In the genomic region with DNA sequence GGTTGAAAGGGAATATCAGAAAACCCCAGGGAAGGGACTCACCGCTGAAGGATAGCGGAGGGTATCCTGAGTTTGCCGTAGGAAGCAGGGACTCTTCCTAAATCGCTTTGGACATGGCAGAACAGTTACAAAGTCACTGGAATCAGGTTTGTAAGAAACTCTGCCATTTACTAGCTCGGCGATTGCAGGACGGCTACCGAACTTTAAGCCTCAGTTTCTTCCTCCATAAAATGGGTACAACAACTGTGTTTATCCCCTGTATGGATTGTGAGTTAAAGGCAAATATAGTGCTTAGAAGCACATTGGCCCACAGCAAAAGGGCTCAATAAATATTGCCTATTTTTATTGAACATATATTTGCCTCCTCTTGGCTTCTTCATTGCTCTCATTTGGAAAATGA, we compare ENCODE assay signal across 25 cellular contexts.
"Had no signal": no experiment of that assay in that cellular context is flagged by ENCODE, and none has a peak within 500 bp of the region (broad histone marks: within the 10 kb centered on the region; RNA-seq: fewer than 3 reads in every experiment).

No MANE protein-coding gene starts in this region.

- H2AFZ ChIP-seq: hepatocyte, parathyroid adenoma had no signal

- DNase-seq: cortex of kidney; effector CD4-positive, alpha-beta T cell; foreskin keratinocyte; kidney; mesenchymal stem cell; naive B cell; small intestine; stimulated activated CD4-positive, alpha-beta T cell treated with anti-CD3 and anti-CD28 coated beads, Interleukin-15, amount 100 ng/mL, for 24 hours; stimulated activated CD4-positive, alpha-beta T cell treated with anti-CD3 and anti-CD28 coated beads, Interleukin-2, amount 100 ng/mL, for 48 hours; stimulated activated naive B cell treated with anti-CD40 and anti-IgM and Interleukin-4, amounts not matched to agents 10 μg/mL and 1 μg/mL and 100 μg/mL, for 72 hours; stimulated activated naive CD8-positive, alpha-beta T cell treated with anti-CD3 and anti-CD28 coated beads, Interleukin-15, amount 100 ng/mL, for 72 hours had no signal

- H3K79me2 ChIP-seq: hepatocyte, parathyroid adenoma had no signal

- H3K9ac ChIP-seq: neural progenitor cell, parathyroid adenoma had no signal

- H3K36me3 ChIP-seq: esophagus muscularis mucosa, gastroesophageal sphincter, heart left ventricle, neural progenitor cell, right atrium auricular region, tibial nerve, upper lobe of left lung had no signal

- FAIRE-seq: kidney, small intestine, urothelium cell line had no signal

- H3K4me2 ChIP-seq: hepatocyte, neural progenitor cell had no signal

- ATAC-seq: foreskin keratinocyte; stimulated activated naive B cell treated with anti-CD40 and anti-IgM and Interleukin-4, amounts not matched to agents 10 μg/mL and 1 μg/mL and 100 μg/mL, for 72 hours; stimulated activated naive CD8-positive, alpha-beta T cell treated with anti-CD3 and anti-CD28 coated beads, Interleukin-15, amount 100 ng/mL, for 72 hours had no signal

- H3K4me3 ChIP-seq: dorsolateral prefrontal cortex, esophagus muscularis mucosa, gastroesophageal sphincter, heart left ventricle, hepatocyte, mucosa of descending colon, neural progenitor cell, right atrium auricular region, testis, tibial nerve, upper lobe of left lung had no signal

- H3K27me3 ChIP-seq: gastroesophageal sphincter, heart left ventricle, hepatocyte, neural progenitor cell, right atrium auricular region, testis, tibial nerve, upper lobe of left lung had no signal

- H3K27ac ChIP-seq: epithelial cell of prostate, foreskin keratinocyte, hepatocyte, neural progenitor cell, parathyroid adenoma, testis, tibial nerve had no signal

- H3K9me3 ChIP-seq: esophagus muscularis mucosa, gastroesophageal sphincter, heart left ventricle, mucosa of descending colon, right atrium auricular region, testis, tibial nerve, upper lobe of left lung had no signal

- H3K4me1 ChIP-seq: foreskin keratinocyte, parathyroid adenoma, right atrium auricular region, testis, tibial nerve had no signal
